In genomic region chr14:93240678-93241000, GRCh38 we compare ENCODE assay signal across 27 cellular contexts. TPM values are rescaled to one million over a fixed set of nuclear protein-coding genes. Genes with fewer than 3 reads are reported as not detected.
A peak's percentile ranks its signal among the peaks of the same experiment; 100 is the strongest.
DNase-seq lines count a peak whose midpoint lies in the region; ATAC-seq and TF ChIP-seq lines count a peak whose summit lies in the region.
"Had no signal": no experiment of that assay in that cellular context is flagged by ENCODE, and none has a peak within 500 bp of the region (broad histone marks: within the 10 kb centered on the region; RNA-seq: fewer than 3 reads in every experiment).

No MANE protein-coding gene starts in this region.

- H3K4me3 ChIP-seq in AG04450 (ENCODE audit: low read depth, low read length) (no peak overlapping the region), HUES48 (ENCODE audit: low read depth, low read length) (no peak overlapping the region)
- H3K4me3 ChIP-seq: HAP-1, tibial artery, vagina had no signal

- no peak overlapping the region for H3K9ac ChIP-seq in HUES48 (ENCODE audit: low read depth, low read length)

- H3K4me1 ChIP-seq in HUES48 (ENCODE audit: control insufficient read depth, insufficient read depth, low read length), result no peaks in the 10 kb centered on the region
- H3K4me1 ChIP-seq: HAP-1, tibial artery, vagina had no signal

- no peak overlapping the region for H3K4me3 Mint-ChIP-seq in chondrocyte (ENCODE audit: unreplicated experiment)
- no peak overlapping the region for H3K4me3 Mint-ChIP-seq in osteocyte (ENCODE audit: unreplicated experiment)
- H3K4me3 Mint-ChIP-seq: activated CD4-positive, alpha-beta memory T cell treated with anti-CD3 and anti-CD28 coated beads, Interleukin-2, amount 10 ng/mL, durations not matched to agents 7 days and 5 days; activated naive CD4-positive, alpha-beta T cell treated with anti-CD3 and anti-CD28 coated beads, Interleukin-2, amount 10 ng/mL, durations not matched to agents 7 days and 5 days; activated T-helper 1 cell treated with anti-CD3 and anti-CD28 coated beads, Interleukin-12 subunit alpha, Interleukin-12 subunit beta, Interleukin-2, Interleukin-4 antibody, amounts not matched to agents 30 ng/mL and 10 ng/mL and 1 ng/mL, durations not matched to agents 14 hours and 24 hours and 36 hours; B cell; brain had no signal

- H3K27me3 Mint-ChIP-seq in chondrocyte (ENCODE audit: low read depth) (no peaks in the 10 kb centered on the region), osteocyte (ENCODE audit: unreplicated experiment) (no peaks in the 10 kb centered on the region)
- H3K27me3 Mint-ChIP-seq: activated CD4-positive, alpha-beta memory T cell treated with anti-CD3 and anti-CD28 coated beads, Interleukin-2, amount 10 ng/mL, durations not matched to agents 7 days and 5 days; B cell; brain had no signal

- H3K9me3 ChIP-seq in AG04450 (ENCODE audit: control insufficient read depth, insufficient read depth, low read length), result no peaks in the 10 kb centered on the region; the same call in 1 of the 2 replicates
- H3K9me3 ChIP-seq in HUES48 (ENCODE audit: control insufficient read depth, insufficient read depth, low read length), result no peaks in the 10 kb centered on the region
- H3K9me3 ChIP-seq: HAP-1, tibial artery, vagina had no signal

- H3K27me3 ChIP-seq in AG04450 (ENCODE audit: control insufficient read depth, insufficient read depth, low read length), result no peaks in the 10 kb centered on the region
- H3K27me3 ChIP-seq in HUES48 (ENCODE audit: control insufficient read depth, insufficient read depth, low read length), result no peaks in the 10 kb centered on the region
- H3K27me3 ChIP-seq: tibial artery, vagina had no signal

- peaks cover 45% of the 10 kb centered on the region for H3K36me3 ChIP-seq in HUES48 (ENCODE audit: control insufficient read depth, insufficient read depth, low read length)

- ATAC-seq in GM18519 (IDR thresholded peaks at IDR 0.05; ENCODE audit: low FRiP score, unreplicated experiment), result no peak
- no peak for ATAC-seq in HG02610 (IDR thresholded peaks at IDR 0.05; ENCODE audit: unreplicated experiment)
- no peak for ATAC-seq in GM18907 (IDR thresholded peaks at IDR 0.05; ENCODE audit: unreplicated experiment)

- H3K27ac ChIP-seq in AG04450 (ENCODE audit: low read depth, low read length) (peak overlapping the region; percentile 43), HUES48 (ENCODE audit: low read depth, low read length) (peak overlapping the region; percentile 11)
- H3K27ac ChIP-seq: tibial artery, vagina had no signal

- CTCF ChIA-PET in AG04450 (lab: Charles Lee), result interaction anchor here (0.6 to 1.2 kb wide), 2 partner anchors 22 to 896 kb away, joined by 3 to 5 read pairs; no protein-coding TSS in a partner anchor

- no peak for TF ChIP-seq CTCF in AG04450 (IDR thresholded peaks at IDR 0.05; ENCODE audit: low read depth, low read length)
- TF ChIP-seq CTCF in chondrocyte (IDR thresholded peaks at IDR 0.05), result no peak
- no peak for TF ChIP-seq CTCF in osteocyte (IDR thresholded peaks at IDR 0.05)

- DNase-seq in AG04450 (ENCODE audit: low read depth, low spot score), result no peak
- no peak for DNase-seq in chondrocyte (ENCODE audit: low spot score)
- DNase-seq in osteocyte (ENCODE audit: extremely low spot score, unreplicated experiment), result no peak
- no peak for DNase-seq in stimulated activated CD8-positive, alpha-beta memory T cell treated with anti-CD3 and anti-CD28 coated beads, Interleukin-4, amount 100 ng/mL, for 48 hours
- DNase-seq: activated CD4-positive, alpha-beta memory T cell treated with anti-CD3 and anti-CD28 coated beads, Interleukin-2, amount 10 ng/mL, durations not matched to agents 7 days and 5 days; activated CD4-positive, alpha-beta T cell treated with anti-CD3 and anti-CD28 coated beads for 1 hour; activated CD8-positive, alpha-beta memory T cell treated with anti-CD3 and anti-CD28 coated beads, Interleukin-2, amount 50 U/mL, for 4 hours; activated naive CD4-positive, alpha-beta T cell treated with anti-CD3 and anti-CD28 coated beads, Interleukin-2, amount 10 ng/mL, durations not matched to agents 7 days and 5 days; DMS153; glutamatergic neuron; Kasumi-1; mesendoderm; NCI-H446 treated with DMSO at 0.1 percent for 48 hours; NCI-H774; stimulated activated CD4-positive, alpha-beta T cell treated with anti-CD3 and anti-CD28 coated beads, Interleukin-12 subunit alpha, Interleukin-12 subunit beta, amount 100 ng/mL, for 4 hours; stimulated activated CD4-positive, alpha-beta T cell treated with anti-CD3 and anti-CD28 coated beads, Interleukin-2, amount 100 ng/mL, for 48 hours; T-helper 2 cell; tibial artery had no signal

- POLR2A ChIA-PET in AG04450 (lab: Yijun Ruan, JAX), result interaction anchor here (0.6 to 1.9 kb wide), 3 partner anchors 9 to 90 kb away, joined by 4 read pairs; no protein-coding TSS in a partner anchor

- H3K4me1 Mint-ChIP-seq in chondrocyte (ENCODE audit: low read depth), result peaks cover 11% of the 10 kb centered on the region
- H3K4me1 Mint-ChIP-seq in osteocyte (ENCODE audit: unreplicated experiment), result peaks cover 19% of the 10 kb centered on the region
- H3K4me1 Mint-ChIP-seq: activated CD4-positive, alpha-beta memory T cell treated with anti-CD3 and anti-CD28 coated beads, Interleukin-2, amount 10 ng/mL, durations not matched to agents 7 days and 5 days; activated naive CD4-positive, alpha-beta T cell treated with anti-CD3 and anti-CD28 coated beads, Interleukin-2, amount 10 ng/mL, durations not matched to agents 7 days and 5 days; B cell had no signal

- H3K9me3 Mint-ChIP-seq in chondrocyte (ENCODE audit: low read depth) (no peaks in the 10 kb centered on the region), osteocyte (ENCODE audit: unreplicated experiment) (no peaks in the 10 kb centered on the region)
- H3K9me3 Mint-ChIP-seq: activated CD4-positive, alpha-beta memory T cell treated with anti-CD3 and anti-CD28 coated beads, Interleukin-2, amount 10 ng/mL, durations not matched to agents 7 days and 5 days; activated naive CD4-positive, alpha-beta T cell treated with anti-CD3 and anti-CD28 coated beads, Interleukin-2, amount 10 ng/mL, durations not matched to agents 7 days and 5 days; activated T-helper 1 cell treated with anti-CD3 and anti-CD28 coated beads, Interleukin-12 subunit alpha, Interleukin-12 subunit beta, Interleukin-2, Interleukin-4 antibody, amounts not matched to agents 30 ng/mL and 10 ng/mL and 1 ng/mL, durations not matched to agents 14 hours and 24 hours and 36 hours; brain had no signal

- peak overlapping the region; percentile 12 for H3K27ac Mint-ChIP-seq in chondrocyte (ENCODE audit: unreplicated experiment)
- H3K27ac Mint-ChIP-seq in osteocyte (ENCODE audit: unreplicated experiment), result peak overlapping the region; percentile 57
- H3K27ac Mint-ChIP-seq: activated CD4-positive, alpha-beta memory T cell treated with anti-CD3 and anti-CD28 coated beads, Interleukin-2, amount 10 ng/mL, durations not matched to agents 7 days and 5 days; activated naive CD4-positive, alpha-beta T cell treated with anti-CD3 and anti-CD28 coated beads, Interleukin-2, amount 10 ng/mL, durations not matched to agents 7 days and 5 days; activated T-helper 1 cell treated with anti-CD3 and anti-CD28 coated beads, Interleukin-12 subunit alpha, Interleukin-12 subunit beta, Interleukin-2, Interleukin-4 antibody, amounts not matched to agents 30 ng/mL and 10 ng/mL and 1 ng/mL, durations not matched to agents 14 hours and 24 hours and 36 hours; B cell; brain had no signal

- H3K36me3 Mint-ChIP-seq in chondrocyte (ENCODE audit: low read depth), result peaks cover 24% of the 10 kb centered on the region
- peaks cover 31% of the 10 kb centered on the region for H3K36me3 Mint-ChIP-seq in osteocyte (ENCODE audit: unreplicated experiment)

RNA-seq across cellular contexts. Expression of gene UBR7, which starts 33.6 kb away (rescaled TPM):
- polyA plus RNA-seq in AG04450 (2011; rRNA removed), result 25.4 and 30.7 TPM in 2 replicates
- 11.4 and 15.7 TPM in 2 replicates for polyA minus RNA-seq in AG04450 (2011; rRNA and poly(A)+ RNA removed)
- total RNA-seq in chondrocyte (15.3 to 27.1 TPM (median 16.6 TPM) in 3 replicates), osteocyte (22.2 and 24.7 TPM in 2 replicates)

RNA-seq across cellular contexts. Expression of gene GON7, which starts 33.8 kb away (rescaled TPM):
- polyA plus RNA-seq in AG04450 (2011; rRNA removed), result 7.5 and 8.2 TPM in 2 replicates
- polyA minus RNA-seq in AG04450 (2011; rRNA and poly(A)+ RNA removed), result 1.4 and 2.2 TPM in 2 replicates
- total RNA-seq in chondrocyte, result 5.3 to 11.7 TPM (median 5.7 TPM) in 3 replicates
- 8.8 and 10.4 TPM in 2 replicates for total RNA-seq in osteocyte

RNA-seq across cellular contexts. Expression of gene LYSET, which starts 55.5 kb away (rescaled TPM):
- polyA plus RNA-seq in AG04450 (2011; rRNA removed), result 12.2 and 15.6 TPM in 2 replicates
- polyA minus RNA-seq in AG04450 (2011; rRNA and poly(A)+ RNA removed), result 3.3 and 4.6 TPM in 2 replicates
- 13.1 to 15.2 TPM (median 14.9 TPM) in 3 replicates for total RNA-seq in chondrocyte
- total RNA-seq in osteocyte, result 23.1 and 23.4 TPM in 2 replicates

RNA-seq across cellular contexts. Expression of gene MOAP1, which starts 55.9 kb away (rescaled TPM):
- polyA plus RNA-seq in AG04450 (2011; rRNA removed), result 16.7 and 21.0 TPM in 2 replicates
- polyA minus RNA-seq in AG04450 (2011; rRNA and poly(A)+ RNA removed), result 5.8 and 7.4 TPM in 2 replicates
- 14.5 to 18.1 TPM (median 16.7 TPM) in 3 replicates for total RNA-seq in chondrocyte
- 25.4 and 27.1 TPM in 2 replicates for total RNA-seq in osteocyte
